12 cellular contexts compared by ENCODE assay signal in the genomic region with DNA sequence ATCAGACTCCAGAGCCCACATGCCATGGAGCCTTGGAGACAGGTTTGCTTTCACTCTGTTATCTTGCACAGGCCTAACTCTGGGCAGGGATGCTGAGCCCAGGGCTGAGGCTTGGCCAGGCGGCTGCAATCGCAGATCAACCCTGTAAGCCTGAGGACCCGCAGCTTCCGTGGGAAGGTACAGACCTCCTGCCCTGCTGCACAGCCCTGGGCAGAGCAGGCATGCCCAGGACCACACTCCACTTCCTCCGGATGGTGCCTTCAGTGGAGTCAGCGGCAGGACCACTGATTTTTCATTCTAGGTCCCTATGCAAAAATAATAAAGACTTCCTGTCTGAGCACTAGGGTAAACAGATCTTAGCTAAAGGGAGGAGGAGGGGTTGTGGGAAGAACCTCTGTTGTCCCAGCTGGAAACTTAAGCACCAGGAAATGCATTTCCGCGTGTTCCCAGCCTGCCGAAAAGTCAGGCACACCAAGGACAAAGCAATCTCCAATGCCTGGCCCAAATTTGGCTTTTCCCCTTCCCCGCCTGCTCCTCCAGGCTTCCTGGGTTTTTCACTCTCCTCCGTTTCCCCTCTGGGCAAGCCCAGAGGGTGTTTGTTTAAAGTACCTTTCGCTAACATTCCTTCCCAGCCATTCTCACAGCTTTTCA.
A peak's percentile ranks its signal among the peaks of the same experiment; 100 is the strongest.
DNase-seq lines count a peak whose midpoint lies in the region; ATAC-seq, FAIRE-seq and TF ChIP-seq lines count a peak whose summit lies in the region.
"Had no signal": no experiment of that assay in that cellular context is flagged by ENCODE, and none has a peak within 500 bp of the region (broad histone marks: within the 10 kb centered on the region; RNA-seq: fewer than 3 reads in every experiment).

No MANE protein-coding gene starts in this region.

- H3K79me2 ChIP-seq in endothelial cell of umbilical vein (ENCODE audit: control insufficient read depth, insufficient read depth, low read length) (no peaks in the 10 kb centered on the region), GM23248 (ENCODE audit: insufficient read depth) (no peaks in the 10 kb centered on the region)

- H3K23ac ChIP-seq in mesenchymal stem cell (ENCODE audit: low read length in 2 of 2), result no peak overlapping the region

- FAIRE-seq in endothelial cell of umbilical vein (lab: Jason Lieb, UNC), result peak; percentile 99
- no peak for FAIRE-seq in small intestine (lab: Jason Lieb, UNC)
- FAIRE-seq: islet of Langerhans had no signal

- H2BK5ac ChIP-seq in mesenchymal stem cell (ENCODE audit: low read depth, low read length, poor library complexity, severe bottlenecking), result no peak overlapping the region

- ATAC-seq in stimulated activated naive CD8-positive, alpha-beta T cell treated with anti-CD3 and anti-CD28 coated beads, Interleukin-15, amount 100 ng/mL, for 72 hours, result peak; percentile 50
- ATAC-seq in stimulated activated naive CD8-positive, alpha-beta T cell treated with anti-CD3 and anti-CD28 coated beads, Interleukin-15, Interleukin-2, amounts not matched to agents 100 U/mL and 50 U/mL, for 24 hours, result no peak
- no peak for ATAC-seq in HG03095 (IDR thresholded peaks at IDR 0.05; ENCODE audit: unreplicated experiment)

- H3K27me3 ChIP-seq in endothelial cell of umbilical vein (ENCODE audit: control insufficient read depth in 2 of 2, insufficient read depth in 2 of 2, low read length in 2 of 2) (no peaks in the 10 kb centered on the region), mesenchymal stem cell (ENCODE audit: control insufficient read depth in 1 of 2, insufficient read depth in 1 of 2, low read length in 2 of 2) (peaks cover 0 to 15% of the 10 kb centered on the region in 2 experiments), GM23248 (replicated peaks; ENCODE audit: insufficient read depth) (peaks cover 20% of the 10 kb centered on the region; the same call in 1 of the 2 replicates), small intestine (ENCODE audit: control insufficient read depth in 2 of 2, insufficient read depth in 2 of 2, low read length in 2 of 2) (no peaks in the 10 kb centered on the region)

- TF ChIP-seq POLR2A in endothelial cell of umbilical vein (IDR thresholded peaks at IDR 0.05; ENCODE audit: low read depth, low read length), result peak; percentile 56

- H3K9me3 ChIP-seq in endothelial cell of umbilical vein (replicated peaks; ENCODE audit: control insufficient read depth, insufficient read depth, low read length) (no peaks in the 10 kb centered on the region), mesenchymal stem cell (ENCODE audit: control insufficient read depth, low read length) (no peaks in the 10 kb centered on the region), GM23248 (ENCODE audit: low read depth) (no peaks in the 10 kb centered on the region), small intestine (ENCODE audit: control insufficient read depth, low read depth) (no peaks in the 10 kb centered on the region)

- H3K27ac Mint-ChIP-seq in stimulated activated naive CD8-positive, alpha-beta T cell treated with anti-CD3 and anti-CD28 coated beads, Interleukin-15, amount 100 ng/mL, for 72 hours, result no peak overlapping the region
- H3K27ac Mint-ChIP-seq: B cell had no signal

- peaks cover 16% of the 10 kb centered on the region for H3K27me3 Mint-ChIP-seq in stimulated activated naive CD8-positive, alpha-beta T cell treated with anti-CD3 and anti-CD28 coated beads, Interleukin-15, amount 100 ng/mL, for 72 hours
- H3K27me3 Mint-ChIP-seq: B cell had no signal

- no peak for TF ChIP-seq CTCF in endothelial cell of umbilical vein (IDR thresholded peaks at IDR 0.05; ENCODE audit: extremely low read depth in 1 of 2, insufficient read depth in 1 of 2, low read depth in 1 of 2, low read length in 2 of 2)

- no peaks in the 10 kb centered on the region for H3K4me1 Mint-ChIP-seq in stimulated activated naive CD8-positive, alpha-beta T cell treated with anti-CD3 and anti-CD28 coated beads, Interleukin-15, amount 100 ng/mL, for 72 hours

- no peaks in the 10 kb centered on the region for H3F3A ChIP-seq in GM23248 (ENCODE audit: insufficient read depth)

- H3K9ac ChIP-seq in endothelial cell of umbilical vein (replicated peaks; ENCODE audit: extremely low read depth, insufficient read depth, low read length) (peak overlapping the region; percentile 65), mesenchymal stem cell (ENCODE audit: low read length) (no peak overlapping the region), GM23248 (no peak overlapping the region)

- DNase-seq in stimulated activated naive CD8-positive, alpha-beta T cell treated with anti-CD3 and anti-CD28 coated beads, Interleukin-15, amount 100 ng/mL, for 72 hours, result no peak
- no peak for DNase-seq in stimulated activated naive CD8-positive, alpha-beta T cell treated with anti-CD3 and anti-CD28 coated beads, Interleukin-15, Interleukin-2, amounts not matched to agents 100 U/mL and 50 U/mL, for 24 hours
- peak; percentile 93 for DNase-seq in endothelial cell of umbilical vein (ENCODE audit: low read depth, low spot score)
- DNase-seq in mesenchymal stem cell, result no peak
- DNase-seq in 8988T, result no peak
- no peak for DNase-seq in GM23248
- DNase-seq in small intestine, result no peak
- DNase-seq: NCI-H774, T-helper 9 cell had no signal

- 5% methylated on average over 11 of the region's 12 CpGs for WGBS in mesenchymal stem cell
- 15 to 16% methylated on average over 10 to 12 of the region's 12 CpGs for WGBS in GM23248 (ENCODE audit: low coverage in 1 of 2, low lambda C conversion rate in 2 of 2, missing lambda C conversion rate in 2 of 2), 2 experiments
- 6 to 9% (median 9%) methylated on average over 12 of the region's 12 CpGs for WGBS in small intestine, 3 donors

- H3K36me3 ChIP-seq in endothelial cell of umbilical vein (ENCODE audit: control insufficient read depth in 2 of 2, extremely low read depth in 1 of 2, insufficient read depth in 2 of 2, low read length in 2 of 2), result no peaks in the 10 kb centered on the region
- no peaks in the 10 kb centered on the region for H3K36me3 ChIP-seq in mesenchymal stem cell (ENCODE audit: control insufficient read depth in 1 of 2, insufficient read depth in 2 of 2, low read depth in 1 of 2, low read length in 2 of 2)
- no peaks in the 10 kb centered on the region for H3K36me3 ChIP-seq in GM23248 (ENCODE audit: low read depth)
- H3K36me3 ChIP-seq in small intestine (ENCODE audit: control insufficient read depth in 2 of 2, insufficient read depth in 2 of 2, low read length in 2 of 2), result no peaks in the 10 kb centered on the region

- H3K9me3 Mint-ChIP-seq in stimulated activated naive CD8-positive, alpha-beta T cell treated with anti-CD3 and anti-CD28 coated beads, Interleukin-15, amount 100 ng/mL, for 72 hours, result no peaks in the 10 kb centered on the region

- H2BK120ac ChIP-seq in mesenchymal stem cell (ENCODE audit: low read depth, low read length), result no peak overlapping the region

- CTCF ChIA-PET in endothelial cell of umbilical vein (lab: Charles Lee), result interaction anchor here (0.7 to 4.4 kb wide), 10 partner anchors 10 to 212 kb away, joined by 3 to 18 read pairs (median 3); no protein-coding TSS in a partner anchor

- H3K9me1 ChIP-seq in endothelial cell of umbilical vein (replicated peaks; ENCODE audit: control insufficient read depth, extremely low read depth, insufficient read depth, low read length), result no peaks in the 10 kb centered on the region

- no peak overlapping the region for H3K4ac ChIP-seq in mesenchymal stem cell (ENCODE audit: low read depth in 1 of 2, low read length in 2 of 2)

- intact Hi-C loops in endothelial cell of umbilical vein (cut with micrococcal nuclease), result loop anchor here (1.0 to 10.0 kb wide), 6 partner anchors 16 to 509 kb away; a partner anchor contains a TSS

- H3K79me1 ChIP-seq in mesenchymal stem cell (replicated peaks; ENCODE audit: low read length, poor library complexity, severe bottlenecking), result no peaks in the 10 kb centered on the region

- H3K4me3 ChIP-seq in endothelial cell of umbilical vein (replicated peaks in 1 of 3; ENCODE audit: insufficient read depth in 1 of 3, low read depth in 1 of 3, low read length in 3 of 3) (peak overlapping the region in 1 of 3 experiments; percentile 8), mesenchymal stem cell (ENCODE audit: insufficient read depth in 1 of 2, low read depth in 1 of 2, low read length in 2 of 2) (no peak overlapping the region), GM23248 (no peak overlapping the region), small intestine (ENCODE audit: low read depth in 1 of 2, low read length in 2 of 2) (no peak overlapping the region)

- no peak overlapping the region for H3K4me3 Mint-ChIP-seq in stimulated activated naive CD8-positive, alpha-beta T cell treated with anti-CD3 and anti-CD28 coated beads, Interleukin-15, amount 100 ng/mL, for 72 hours
- H3K4me3 Mint-ChIP-seq: B cell had no signal

- H4K91ac ChIP-seq in mesenchymal stem cell (ENCODE audit: low read length), result no peak overlapping the region

- peak overlapping the region; percentile 45 for H2AFZ ChIP-seq in endothelial cell of umbilical vein (ENCODE audit: low read depth, low read length)
- H2AFZ ChIP-seq in mesenchymal stem cell (ENCODE audit: low read depth, low read length), result peak overlapping the region; percentile 81
- H2AFZ ChIP-seq in GM23248, result no peak overlapping the region

- no peaks in the 10 kb centered on the region for H4K20me1 ChIP-seq in endothelial cell of umbilical vein (replicated peaks; ENCODE audit: control insufficient read depth, extremely low read depth, insufficient read depth, low read length)
- no peaks in the 10 kb centered on the region for H4K20me1 ChIP-seq in GM23248 (ENCODE audit: insufficient read depth)

- in situ Hi-C loops in GM23248 (cut with MboI), result no loop called here

- peak overlapping the region in 1 of 2 experiments; percentile 54 for H2BK12ac ChIP-seq in mesenchymal stem cell (ENCODE audit: low read length in 2 of 2)

- no peak overlapping the region for H4K8ac ChIP-seq in mesenchymal stem cell (ENCODE audit: low read length)

- H3K4me2 ChIP-seq in endothelial cell of umbilical vein (ENCODE audit: insufficient read depth, low read length) (peak overlapping the region; percentile 47), mesenchymal stem cell (ENCODE audit: low read length, poor library complexity, severe bottlenecking) (peak overlapping the region; percentile 30), GM23248 (ENCODE audit: unreplicated experiment) (no peak overlapping the region)

- H3K4me1 ChIP-seq in endothelial cell of umbilical vein (ENCODE audit: control insufficient read depth, extremely low read depth, insufficient read depth, low read length) (peaks cover 28% of the 10 kb centered on the region), mesenchymal stem cell (ENCODE audit: control insufficient read depth, insufficient read depth, low read depth, low read length) (peaks cover 11% of the 10 kb centered on the region), GM23248 (ENCODE audit: insufficient read depth) (no peaks in the 10 kb centered on the region), small intestine (ENCODE audit: control insufficient read depth in 2 of 2, insufficient read depth in 1 of 2, low read depth in 1 of 2, low read length in 1 of 2) (no peaks in the 10 kb centered on the region)

- H2BK15ac ChIP-seq in mesenchymal stem cell (ENCODE audit: low read depth, poor library complexity, severe bottlenecking), result no peak overlapping the region

- no peak overlapping the region for H3K14ac ChIP-seq in mesenchymal stem cell (ENCODE audit: low read length in 2 of 2)

- POLR2A ChIA-PET in endothelial cell of umbilical vein (lab: Charles Lee), result no interaction called here

- H3K9me2 ChIP-seq in GM23248 (ENCODE audit: insufficient read depth), result no peaks in the 10 kb centered on the region

- H3K27ac ChIP-seq in endothelial cell of umbilical vein (ENCODE audit: insufficient read depth, low read depth, low read length), result peak overlapping the region; percentile 84
- H3K27ac ChIP-seq in mesenchymal stem cell (ENCODE audit: low read length, poor library complexity, severe bottlenecking), result no peak overlapping the region
- no peak overlapping the region for H3K27ac ChIP-seq in GM23248
- peak overlapping the region in 1 of 2 donors; percentile 15 for H3K27ac ChIP-seq in small intestine (ENCODE audit: low read depth in 1 of 2, low read length in 1 of 2)

- dilution Hi-C loops in endothelial cell of umbilical vein (cut with MboI; ENCODE audit: extremely low pct_ligation_motif_present, low sequenced_read_pairs), result no loop called here

- no TSS peak for BruUV-seq in endothelial cell of umbilical vein (replicated peaks; lab: Mats Ljungman, UMichigan)

- peak overlapping the region in 1 of 2 experiments; percentile 2 for H3K18ac ChIP-seq in mesenchymal stem cell (ENCODE audit: low read depth in 1 of 2, low read length in 2 of 2)

- H2AK5ac ChIP-seq in mesenchymal stem cell (ENCODE audit: low read length, severe bottlenecking), result no peak overlapping the region
